ENCODE assay signal across 1 cellular context in genomic region chrX:30794497-30794896, GRCh38.
TF ChIP-seq lines count a peak whose summit lies in the region.

No MANE protein-coding gene starts in this region.

TF ChIP-seq in H1, 55 proteins besides CTCF, POLR2A, EP300 and RAD21:
- TF ChIP-seq MAX (IDR thresholded peaks at IDR 0.05) (no peak), RNF2 (IDR thresholded peaks at IDR 0.05; ENCODE audit: borderline replicate concordance, low read depth, low read length, missing control alignments, poor library complexity, severe bottlenecking) (no peak), TAF1 (IDR thresholded peaks at IDR 0.05; ENCODE audit: low read depth, low read length) (no peak), NANOG (IDR thresholded peaks at IDR 0.05; ENCODE audit: insufficient read depth, low read depth, low read length, poor library complexity, severe bottlenecking) (no peak), E2F6 (IDR thresholded peaks at IDR 0.05) (no peak)
TF ChIP-seq in H1: peak in this region for 0.
